Comparison of ENCODE assay signal across 19 cellular contexts in genomic region chr21:19049567-19049966, GRCh38.
A peak's percentile ranks its signal among the peaks of the same experiment; 100 is the strongest.
DNase-seq lines count a peak whose midpoint lies in the region; ATAC-seq, FAIRE-seq and TF ChIP-seq lines count a peak whose summit lies in the region.
"Had no signal": no experiment of that assay in that cellular context is flagged by ENCODE, and none has a peak within 500 bp of the region (broad histone marks: within the 10 kb centered on the region; RNA-seq: fewer than 3 reads in every experiment).

No MANE protein-coding gene starts in this region.

- no peaks in the 10 kb centered on the region for H3K27me3 Mint-ChIP-seq in activated CD8-positive, alpha-beta memory T cell treated with anti-CD3 and anti-CD28 coated beads, Interleukin-2, amount 10 ng/mL, durations not matched to agents 7 days and 5 days
- H3K27me3 Mint-ChIP-seq: CD4-positive, CD25-positive, alpha-beta regulatory T cell had no signal

- CTCF ChIA-PET in activated CD8-positive, alpha-beta memory T cell treated with anti-CD3 and anti-CD28 coated beads, Interleukin-2, amount 10 ng/mL, durations not matched to agents 7 days and 5 days (lab: Charles Lee), result no interaction called here

- intact Hi-C loops in mucosa of descending colon (cut with DNase I, micrococcal nuclease), result no loop called here

- FAIRE-seq in G401.6 (lab: Jason Lieb, UNC), result peak; percentile 97
- FAIRE-seq: A204.1, GM12878, GM19239, H54 had no signal

- no peak overlapping the region for H3K27ac Mint-ChIP-seq in activated CD8-positive, alpha-beta memory T cell treated with anti-CD3 and anti-CD28 coated beads, Interleukin-2, amount 10 ng/mL, durations not matched to agents 7 days and 5 days
- H3K27ac Mint-ChIP-seq: CD4-positive, CD25-positive, alpha-beta regulatory T cell had no signal

- no peaks in the 10 kb centered on the region for H3K4me1 Mint-ChIP-seq in activated CD8-positive, alpha-beta memory T cell treated with anti-CD3 and anti-CD28 coated beads, Interleukin-2, amount 10 ng/mL, durations not matched to agents 7 days and 5 days
- H3K4me1 Mint-ChIP-seq: CD4-positive, CD25-positive, alpha-beta regulatory T cell had no signal

- peak; percentile 14 for DNase-seq in NCI-H69 (lab: John Stamatoyannopoulos, UW)
- peak; percentile 72 for DNase-seq in cerebellar cortex (ENCODE audit: low spot score)
- peak in 1 of 3 donors; percentile 13 for DNase-seq in mucosa of descending colon
- DNase-seq in activated CD8-positive, alpha-beta memory T cell treated with anti-CD3 and anti-CD28 coated beads, Interleukin-2, amount 10 ng/mL, durations not matched to agents 7 days and 5 days, result no peak
- DNase-seq in SKM-1 treated with dmso at 0.1 percent for 144 hours (lab: John Stamatoyannopoulos, UW; ENCODE audit: unreplicated experiment), result no peak
- DNase-seq: ACHN; BE2C; C1 segment of cervical spinal cord; CD4-positive, CD25-positive, alpha-beta regulatory T cell; DMS153; DMS79; GM23248; HCEC 1CT had no signal

- H3K36me3 Mint-ChIP-seq in activated CD8-positive, alpha-beta memory T cell treated with anti-CD3 and anti-CD28 coated beads, Interleukin-2, amount 10 ng/mL, durations not matched to agents 7 days and 5 days, result no peaks in the 10 kb centered on the region
- H3K36me3 Mint-ChIP-seq: CD4-positive, CD25-positive, alpha-beta regulatory T cell had no signal

- H3K9me3 ChIP-seq in mucosa of descending colon, result peaks cover 4% of the 10 kb centered on the region
- H3K9me3 ChIP-seq: BE2C had no signal

- no peaks in the 10 kb centered on the region for H3K36me3 ChIP-seq in mucosa of descending colon (ENCODE audit: low read depth)
- H3K36me3 ChIP-seq: BE2C had no signal

- peak; percentile 58 for ATAC-seq in mucosa of descending colon
- ATAC-seq in GM21447 (IDR thresholded peaks at IDR 0.05; ENCODE audit: unreplicated experiment), result no peak
- no peak for ATAC-seq in activated CD8-positive, alpha-beta memory T cell treated with anti-CD3 and anti-CD28 coated beads, Interleukin-2, amount 10 ng/mL, durations not matched to agents 7 days and 5 days
- ATAC-seq: GM12878 had no signal

- no peak overlapping the region for H3K4me3 Mint-ChIP-seq in activated CD8-positive, alpha-beta memory T cell treated with anti-CD3 and anti-CD28 coated beads, Interleukin-2, amount 10 ng/mL, durations not matched to agents 7 days and 5 days
- H3K4me3 Mint-ChIP-seq: CD4-positive, CD25-positive, alpha-beta regulatory T cell had no signal

- no peak overlapping the region for H3K4me3 ChIP-seq in mucosa of descending colon
- H3K4me3 ChIP-seq: GM12878, GM23248 had no signal

- H3K4me1 ChIP-seq in mucosa of descending colon (ENCODE audit: low read depth), result peaks cover 7% of the 10 kb centered on the region
- H3K4me1 ChIP-seq: BE2C had no signal

- H3K9me3 Mint-ChIP-seq in activated CD8-positive, alpha-beta memory T cell treated with anti-CD3 and anti-CD28 coated beads, Interleukin-2, amount 10 ng/mL, durations not matched to agents 7 days and 5 days (ENCODE audit: low read depth), result peaks cover 2% of the 10 kb centered on the region

- TF ChIP-seq CTCF in mucosa of descending colon (IDR thresholded peaks at IDR 0.05), result no peak

Comparison
In these comparisons a context has a peak if more than half of its experiments do, and no peak if none do; other contexts are left out.
1. DNase-seq: peak in NCI-H69 (single experiment) and cerebellar cortex (single experiment); none in activated CD8-positive, alpha-beta memory T cell treated with anti-CD3 and anti-CD28 coated beads, Interleukin-2, amount 10 ng/mL, durations not matched to agents 7 days and 5 days (single experiment) and SKM-1 treated with dmso at 0.1 percent for 144 hours (single experiment).